Comparison of ENCODE assay signal across 1 cellular context in the genomic region with DNA sequence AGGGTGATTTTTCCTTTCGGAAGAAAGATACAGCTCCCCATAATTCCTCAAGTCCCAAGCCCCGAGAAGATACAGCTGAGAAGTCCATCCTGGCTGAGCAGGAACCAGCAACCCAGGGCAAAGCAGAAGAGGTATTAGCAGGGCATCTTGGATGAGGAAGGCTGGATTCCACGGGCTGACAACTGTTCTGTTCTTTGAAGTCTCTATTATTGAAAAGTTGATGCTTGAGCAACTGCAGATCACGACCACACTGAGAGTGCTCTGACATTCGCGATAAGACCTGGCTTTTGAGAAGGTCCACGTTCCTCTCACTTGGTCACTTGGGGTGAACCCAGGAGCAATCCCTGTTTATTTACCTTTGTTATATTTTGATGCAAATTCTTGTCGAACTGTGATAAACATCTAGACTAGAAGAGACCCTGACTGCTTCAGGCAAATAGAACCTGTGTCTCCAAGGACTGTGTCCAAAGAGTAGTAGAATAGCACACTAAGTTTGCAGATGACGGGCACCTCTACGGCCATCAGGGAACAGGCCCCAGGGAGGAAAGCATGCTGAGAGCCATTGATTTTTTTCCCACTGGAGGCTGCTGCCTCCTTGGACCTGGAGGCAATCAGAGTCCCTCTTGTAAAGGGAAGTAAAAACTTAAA.
TF ChIP-seq lines count a peak whose summit lies in the region.

No MANE protein-coding gene starts in this region.

TF ChIP-seq in GM23338, 12 proteins besides CTCF, POLR2A, EP300 and RAD21:
- TF ChIP-seq, protein P1, sequence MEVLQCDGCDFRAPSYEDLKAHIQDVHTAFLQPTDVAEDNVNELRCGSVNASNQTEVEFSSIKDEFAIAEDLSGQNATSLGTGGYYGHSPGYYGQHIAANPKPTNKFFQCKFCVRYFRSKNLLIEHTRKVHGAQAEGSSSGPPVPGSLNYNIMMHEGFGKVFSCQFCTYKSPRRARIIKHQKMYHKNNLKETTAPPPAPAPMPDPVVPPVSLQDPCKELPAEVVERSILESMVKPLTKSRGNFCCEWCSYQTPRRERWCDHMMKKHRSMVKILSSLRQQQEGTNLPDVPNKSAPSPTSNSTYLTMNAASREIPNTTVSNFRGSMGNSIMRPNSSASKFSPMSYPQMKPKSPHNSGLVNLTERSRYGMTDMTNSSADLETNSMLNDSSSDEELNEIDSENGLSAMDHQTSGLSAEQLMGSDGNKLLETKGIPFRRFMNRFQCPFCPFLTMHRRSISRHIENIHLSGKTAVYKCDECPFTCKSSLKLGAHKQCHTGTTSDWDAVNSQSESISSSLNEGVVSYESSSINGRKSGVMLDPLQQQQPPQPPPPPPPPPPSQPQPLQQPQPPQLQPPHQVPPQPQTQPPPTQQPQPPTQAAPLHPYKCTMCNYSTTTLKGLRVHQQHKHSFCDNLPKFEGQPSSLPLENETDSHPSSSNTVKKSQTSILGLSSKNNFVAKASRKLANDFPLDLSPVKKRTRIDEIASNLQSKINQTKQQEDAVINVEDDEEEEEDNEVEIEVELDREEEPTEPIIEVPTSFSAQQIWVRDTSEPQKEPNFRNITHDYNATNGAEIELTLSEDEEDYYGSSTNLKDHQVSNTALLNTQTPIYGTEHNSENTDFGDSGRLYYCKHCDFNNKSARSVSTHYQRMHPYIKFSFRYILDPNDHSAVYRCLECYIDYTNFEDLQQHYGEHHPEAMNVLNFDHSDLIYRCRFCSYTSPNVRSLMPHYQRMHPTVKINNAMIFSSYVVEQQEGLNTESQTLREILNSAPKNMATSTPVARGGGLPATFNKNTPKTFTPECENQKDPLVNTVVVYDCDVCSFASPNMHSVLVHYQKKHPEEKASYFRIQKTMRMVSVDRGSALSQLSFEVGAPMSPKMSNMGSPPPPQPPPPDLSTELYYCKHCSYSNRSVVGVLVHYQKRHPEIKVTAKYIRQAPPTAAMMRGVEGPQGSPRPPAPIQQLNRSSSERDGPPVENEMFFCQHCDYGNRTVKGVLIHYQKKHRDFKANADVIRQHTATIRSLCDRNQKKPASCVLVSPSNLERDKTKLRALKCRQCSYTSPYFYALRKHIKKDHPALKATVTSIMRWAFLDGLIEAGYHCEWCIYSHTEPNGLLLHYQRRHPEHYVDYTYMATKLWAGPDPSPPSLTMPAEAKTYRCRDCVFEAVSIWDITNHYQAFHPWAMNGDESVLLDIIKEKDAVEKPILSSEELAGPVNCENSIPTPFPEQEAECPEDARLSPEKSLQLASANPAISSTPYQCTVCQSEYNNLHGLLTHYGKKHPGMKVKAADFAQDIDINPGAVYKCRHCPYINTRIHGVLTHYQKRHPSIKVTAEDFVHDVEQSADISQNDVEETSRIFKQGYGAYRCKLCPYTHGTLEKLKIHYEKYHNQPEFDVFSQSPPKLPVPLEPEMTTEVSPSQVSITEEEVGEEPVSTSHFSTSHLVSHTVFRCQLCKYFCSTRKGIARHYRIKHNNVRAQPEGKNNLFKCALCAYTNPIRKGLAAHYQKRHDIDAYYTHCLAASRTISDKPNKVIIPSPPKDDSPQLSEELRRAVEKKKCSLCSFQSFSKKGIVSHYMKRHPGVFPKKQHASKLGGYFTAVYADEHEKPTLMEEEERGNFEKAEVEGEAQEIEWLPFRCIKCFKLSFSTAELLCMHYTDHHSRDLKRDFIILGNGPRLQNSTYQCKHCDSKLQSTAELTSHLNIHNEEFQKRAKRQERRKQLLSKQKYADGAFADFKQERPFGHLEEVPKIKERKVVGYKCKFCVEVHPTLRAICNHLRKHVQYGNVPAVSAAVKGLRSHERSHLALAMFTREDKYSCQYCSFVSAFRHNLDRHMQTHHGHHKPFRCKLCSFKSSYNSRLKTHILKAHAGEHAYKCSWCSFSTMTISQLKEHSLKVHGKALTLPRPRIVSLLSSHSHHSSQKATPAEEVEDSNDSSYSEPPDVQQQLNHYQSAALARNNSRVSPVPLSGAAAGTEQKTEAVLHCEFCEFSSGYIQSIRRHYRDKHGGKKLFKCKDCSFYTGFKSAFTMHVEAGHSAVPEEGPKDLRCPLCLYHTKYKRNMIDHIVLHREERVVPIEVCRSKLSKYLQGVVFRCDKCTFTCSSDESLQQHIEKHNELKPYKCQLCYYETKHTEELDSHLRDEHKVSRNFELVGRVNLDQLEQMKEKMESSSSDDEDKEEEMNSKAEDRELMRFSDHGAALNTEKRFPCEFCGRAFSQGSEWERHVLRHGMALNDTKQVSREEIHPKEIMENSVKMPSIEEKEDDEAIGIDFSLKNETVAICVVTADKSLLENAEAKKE (CRISPR knock-in tag; IDR thresholded peaks at IDR 0.05) = no peak
- TF ChIP-seq, protein P2, sequence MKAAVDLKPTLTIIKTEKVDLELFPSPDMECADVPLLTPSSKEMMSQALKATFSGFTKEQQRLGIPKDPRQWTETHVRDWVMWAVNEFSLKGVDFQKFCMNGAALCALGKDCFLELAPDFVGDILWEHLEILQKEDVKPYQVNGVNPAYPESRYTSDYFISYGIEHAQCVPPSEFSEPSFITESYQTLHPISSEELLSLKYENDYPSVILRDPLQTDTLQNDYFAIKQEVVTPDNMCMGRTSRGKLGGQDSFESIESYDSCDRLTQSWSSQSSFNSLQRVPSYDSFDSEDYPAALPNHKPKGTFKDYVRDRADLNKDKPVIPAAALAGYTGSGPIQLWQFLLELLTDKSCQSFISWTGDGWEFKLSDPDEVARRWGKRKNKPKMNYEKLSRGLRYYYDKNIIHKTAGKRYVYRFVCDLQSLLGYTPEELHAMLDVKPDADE (IDR thresholded peaks at IDR 0.05) = no peak
- no peak for TF ChIP-seq JUNB (IDR thresholded peaks at IDR 0.05; ENCODE audit: unreplicated experiment)
- no peak for TF ChIP-seq POLR2AphosphoS5 (IDR thresholded peaks at IDR 0.05; ENCODE audit: low read depth)
- no peak for TF ChIP-seq EZH2phosphoT487 (IDR thresholded peaks at IDR 0.05; ENCODE audit: unreplicated experiment)
- TF ChIP-seq ZNF331 (CRISPR knock-in tag; IDR thresholded peaks at IDR 0.05; ENCODE audit: low read depth) = no peak
- no peak for TF ChIP-seq CREB1 (CRISPR knock-in tag; IDR thresholded peaks at IDR 0.05; ENCODE audit: low read depth)
- TF ChIP-seq EZH2 (IDR thresholded peaks at IDR 0.05; ENCODE audit: low read depth, unreplicated experiment) = no peak
- TF ChIP-seq, protein P3, sequence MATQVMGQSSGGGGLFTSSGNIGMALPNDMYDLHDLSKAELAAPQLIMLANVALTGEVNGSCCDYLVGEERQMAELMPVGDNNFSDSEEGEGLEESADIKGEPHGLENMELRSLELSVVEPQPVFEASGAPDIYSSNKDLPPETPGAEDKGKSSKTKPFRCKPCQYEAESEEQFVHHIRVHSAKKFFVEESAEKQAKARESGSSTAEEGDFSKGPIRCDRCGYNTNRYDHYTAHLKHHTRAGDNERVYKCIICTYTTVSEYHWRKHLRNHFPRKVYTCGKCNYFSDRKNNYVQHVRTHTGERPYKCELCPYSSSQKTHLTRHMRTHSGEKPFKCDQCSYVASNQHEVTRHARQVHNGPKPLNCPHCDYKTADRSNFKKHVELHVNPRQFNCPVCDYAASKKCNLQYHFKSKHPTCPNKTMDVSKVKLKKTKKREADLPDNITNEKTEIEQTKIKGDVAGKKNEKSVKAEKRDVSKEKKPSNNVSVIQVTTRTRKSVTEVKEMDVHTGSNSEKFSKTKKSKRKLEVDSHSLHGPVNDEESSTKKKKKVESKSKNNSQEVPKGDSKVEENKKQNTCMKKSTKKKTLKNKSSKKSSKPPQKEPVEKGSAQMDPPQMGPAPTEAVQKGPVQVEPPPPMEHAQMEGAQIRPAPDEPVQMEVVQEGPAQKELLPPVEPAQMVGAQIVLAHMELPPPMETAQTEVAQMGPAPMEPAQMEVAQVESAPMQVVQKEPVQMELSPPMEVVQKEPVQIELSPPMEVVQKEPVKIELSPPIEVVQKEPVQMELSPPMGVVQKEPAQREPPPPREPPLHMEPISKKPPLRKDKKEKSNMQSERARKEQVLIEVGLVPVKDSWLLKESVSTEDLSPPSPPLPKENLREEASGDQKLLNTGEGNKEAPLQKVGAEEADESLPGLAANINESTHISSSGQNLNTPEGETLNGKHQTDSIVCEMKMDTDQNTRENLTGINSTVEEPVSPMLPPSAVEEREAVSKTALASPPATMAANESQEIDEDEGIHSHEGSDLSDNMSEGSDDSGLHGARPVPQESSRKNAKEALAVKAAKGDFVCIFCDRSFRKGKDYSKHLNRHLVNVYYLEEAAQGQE (IDR thresholded peaks at IDR 0.05; ENCODE audit: unreplicated experiment) = no peak
- TF ChIP-seq ZNF114 (CRISPR knock-in tag; IDR thresholded peaks at IDR 0.05) = no peak
